ENCODE assay signal across 21 cellular contexts in genomic region chr2:88253375-88253774, GRCh38.
DNase-seq lines count a peak whose midpoint lies in the region; ATAC-seq, FAIRE-seq and TF ChIP-seq lines count a peak whose summit lies in the region.
"Had no signal": no experiment of that assay in that cellular context is flagged by ENCODE, and none has a peak within 500 bp of the region (broad histone marks: within the 10 kb centered on the region; RNA-seq: fewer than 3 reads in every experiment).

No MANE protein-coding gene starts in this region.

- no peak overlapping the region for H2AFZ ChIP-seq in HepG2 (ENCODE audit: low read length)

- TF ChIP-seq RAD21 in HepG2 (CRISPR knock-in tag; IDR thresholded peaks at IDR 0.05), result no peak

- ATAC-seq in HepG2, result peak; percentile 46
- ATAC-seq in heart left ventricle, result no peak
- ATAC-seq: K562 had no signal

- H3K9me3 ChIP-seq in HepG2 (ENCODE audit: low read length), result no peaks in the 10 kb centered on the region
- H3K9me3 ChIP-seq in heart left ventricle, result no peaks in the 10 kb centered on the region
- H3K9me3 ChIP-seq: BLaER1 had no signal

- DNase-seq in bronchial epithelial cell (ENCODE audit: low read depth) (no peak), HepG2 (ENCODE audit: low spot score) (no peak), osteocyte (ENCODE audit: extremely low spot score, unreplicated experiment) (peak; percentile 68), NCI-H2029 treated with DMSO at 0.1 percent for 48 hours (lab: John Stamatoyannopoulos, UW) (no peak), ACHN (no peak), heart left ventricle (no peak), AG20443 (ENCODE audit: low spot score) (no peak)
- DNase-seq: CD4-positive, alpha-beta memory T cell; DMS53; DND-41; EL; HCEC 1CT; IMR-90 had no signal

- TF ChIP-seq CTCF in bronchial epithelial cell (IDR thresholded peaks at IDR 0.05; ENCODE audit: insufficient read depth, low read length, severe bottlenecking) (no peak), HepG2 (CRISPR knock-in tag; IDR thresholded peaks at IDR 0.05) (no peak), osteocyte (IDR thresholded peaks at IDR 0.05) (no peak), heart left ventricle (IDR thresholded peaks at IDR 0.05) (no peak)

- TF ChIP-seq EP300 in HepG2 (IDR thresholded peaks at IDR 0.05; ENCODE audit: low read depth in 2 of 2, low read length in 2 of 2) (no peak), HepG2 (CRISPR knock-in tag; IDR thresholded peaks at IDR 0.05; ENCODE audit: borderline replicate concordance) (no peak)

- in situ Hi-C loops in HepG2 (cut with HindIII; ENCODE audit: extremely low pct_ligation_motif_present, low pct_unique_long_range_greater_than_20kb) (no loop called here), ACHN (cut with HindIII; ENCODE audit: low pct_ligation_motif_present, low pct_unique_long_range_greater_than_20kb, low sequenced_read_pairs) (no loop called here)

- H3K36me3 ChIP-seq in bronchial epithelial cell (ENCODE audit: control insufficient read depth, insufficient read depth, low read length) (no peaks in the 10 kb centered on the region), HepG2 (replicated peaks in 1 of 2; ENCODE audit: control insufficient read depth in 1 of 2, insufficient read depth in 2 of 2, low read length in 2 of 2) (no peaks in the 10 kb centered on the region), heart left ventricle (no peaks in the 10 kb centered on the region)
- H3K36me3 ChIP-seq: BLaER1 had no signal

- H3K27me3 ChIP-seq in bronchial epithelial cell (ENCODE audit: control insufficient read depth, insufficient read depth, low read length) (no peaks in the 10 kb centered on the region), HepG2 (ENCODE audit: control insufficient read depth in 1 of 2, insufficient read depth in 2 of 2, low read length in 2 of 2) (peaks cover 0 to 48% of the 10 kb centered on the region in 2 experiments; a peak in 4 of 5 replicates), heart left ventricle (peaks cover 0 to 5% (median 0%) of the 10 kb centered on the region in 9 donors)
- H3K27me3 ChIP-seq: BLaER1 had no signal

- intact Hi-C loops in HepG2 (cut with micrococcal nuclease; ENCODE audit: unreplicated experiment), result no loop called here
- intact Hi-C loops in heart left ventricle (cut with DNase I), result no loop called here

- BruUV-seq in HepG2 (replicated peaks; lab: Mats Ljungman, UMichigan), result no TSS peak

- FAIRE-seq in bronchial epithelial cell (lab: Jason Lieb, UNC) (peak; percentile 7), HepG2 (lab: Jason Lieb, UNC) (no peak)
- FAIRE-seq: A204.1, GM12878, GM19239, H54, K562 had no signal

- H3K9ac ChIP-seq in HepG2 (ENCODE audit: insufficient read depth, low read depth, low read length), result no peak overlapping the region
- H3K9ac ChIP-seq: BLaER1 had no signal

- peak overlapping the region; percentile 25; the same call in 1 of the 2 replicates for H3K4me2 ChIP-seq in HepG2 (ENCODE audit: low read depth, low read length)
- H3K4me2 ChIP-seq: BLaER1 had no signal

- H3K27ac ChIP-seq in HepG2 (ENCODE audit: extremely low read length, insufficient read depth, low read length), result no peak overlapping the region
- H3K27ac ChIP-seq in heart left ventricle, result no peak overlapping the region
- H3K27ac ChIP-seq: BLaER1, HL-60 had no signal

- H3K4me1 ChIP-seq in HepG2 (ENCODE audit: insufficient read depth, low read length) (peaks cover 8% of the 10 kb centered on the region), heart left ventricle (peaks cover 0 to 9% (median 1%) of the 10 kb centered on the region in 12 donors)
- H3K4me1 ChIP-seq: BLaER1 had no signal

- H3K27ac Mint-ChIP-seq in osteocyte (ENCODE audit: unreplicated experiment), result no peak overlapping the region
- H3K27ac Mint-ChIP-seq: CD14-positive monocyte; CD4-positive, alpha-beta memory T cell had no signal

- no peaks in the 10 kb centered on the region for H3K79me2 ChIP-seq in HepG2 (ENCODE audit: insufficient read depth, low read length)

- H4K20me1 ChIP-seq in HepG2 (ENCODE audit: insufficient read depth, low read length), result no peaks in the 10 kb centered on the region
- H4K20me1 ChIP-seq: BLaER1 had no signal

- no peak overlapping the region for H3K4me3 Mint-ChIP-seq in osteocyte (ENCODE audit: unreplicated experiment)
- H3K4me3 Mint-ChIP-seq: CD14-positive monocyte; CD4-positive, alpha-beta memory T cell had no signal

- POLR2A ChIA-PET in HepG2 (lab: Yijun Ruan, JAX), result no interaction called here

- H3K36me3 Mint-ChIP-seq in osteocyte (ENCODE audit: unreplicated experiment), result no peaks in the 10 kb centered on the region
- H3K36me3 Mint-ChIP-seq: CD14-positive monocyte; CD4-positive, alpha-beta memory T cell had no signal

- TF ChIP-seq POLR2A in HepG2 (IDR thresholded peaks at IDR 0.05; ENCODE audit: insufficient read depth in 1 of 2, low read depth in 2 of 2, low read length in 2 of 2), result no peak
- TF ChIP-seq POLR2A in heart left ventricle (IDR thresholded peaks at IDR 0.05), result no peak

- H3K4me3 ChIP-seq in bronchial epithelial cell (ENCODE audit: low read depth, low read length), result no peak overlapping the region
- no peak overlapping the region for H3K4me3 ChIP-seq in HepG2 (replicated peaks in 1 of 3; ENCODE audit: insufficient read depth in 1 of 3, low read depth in 2 of 3, low read length in 3 of 3)
- no peak overlapping the region for H3K4me3 ChIP-seq in heart left ventricle
- H3K4me3 ChIP-seq: BLaER1, GM12878, K562 had no signal

- no peaks in the 10 kb centered on the region for H3K4me1 Mint-ChIP-seq in osteocyte (ENCODE audit: unreplicated experiment)
- H3K4me1 Mint-ChIP-seq: CD14-positive monocyte had no signal

- no peaks in the 10 kb centered on the region for H3K9me3 Mint-ChIP-seq in osteocyte (ENCODE audit: unreplicated experiment)

- 21% methylated on average over 7 of the region's 7 CpGs for WGBS in HepG2 (ENCODE audit: low lambda C conversion rate)
- WGBS in heart left ventricle, 4 donors, result 90 to 96% (median 94%) methylated on average over 7 of the region's 7 CpGs

- CTCF ChIA-PET in HepG2 (lab: Yijun Ruan, JAX; ENCODE audit: low intra/inter-chr PET ratio, low total read pairs), result no interaction called here

- H3K27me3 Mint-ChIP-seq in osteocyte (ENCODE audit: unreplicated experiment), result no peaks in the 10 kb centered on the region

TF ChIP-seq in HepG2, 621 proteins besides CTCF, POLR2A, EP300 and RAD21 (continues in another document):
- TF ChIP-seq ZNF281 (CRISPR knock-in tag; IDR thresholded peaks at IDR 0.05; ENCODE audit: borderline replicate concordance), result peak; percentile 65; the same call in 1 of the 2 replicates
- TF ChIP-seq ZNF280D (CRISPR knock-in tag; IDR thresholded peaks at IDR 0.05), result no peak
- TF ChIP-seq ZBTB33 (CRISPR knock-in tag; IDR thresholded peaks at IDR 0.05), result no peak
